ENCODE assay signal across 32 cellular contexts in genomic region chr20:603116-603640, GRCh38. TPM values are rescaled to one million over a fixed set of nuclear protein-coding genes. Genes with fewer than 3 reads are reported as not detected.
DNase-seq lines count a peak whose midpoint lies in the region; ATAC-seq and TF ChIP-seq lines count a peak whose summit lies in the region.
"Had no signal": no experiment of that assay in that cellular context is flagged by ENCODE, and none has a peak within 500 bp of the region (broad histone marks: within the 10 kb centered on the region; RNA-seq: fewer than 3 reads in every experiment).

No MANE protein-coding gene starts in this region.

- peak; percentile 12; the same call in 1 of the 2 replicates for TF ChIP-seq CTCF in OCI-LY3 (IDR thresholded peaks at IDR 0.05; ENCODE audit: low read depth, low read length)
- no peak for TF ChIP-seq CTCF in esophagus muscularis mucosa (IDR thresholded peaks at IDR 0.05)
- TF ChIP-seq CTCF in lung (IDR thresholded peaks at IDR 0.05; ENCODE audit: control extremely low read depth, extremely low read depth), result no peak

- H3K4me3 Mint-ChIP-seq in T-helper 2 cell treated with Interferon-gamma antibody and Interleukin-4, amounts not matched to agents 5 μg/mL and 100 μg/mL, for 36 hours, result no peak overlapping the region
- H3K4me3 Mint-ChIP-seq: activated naive CD8-positive, alpha-beta T cell; dendritic cell treated with granulocyte-macrophage colony-stimulating factor and Interleukin-4, amounts not matched to agents 40 ng/mL and 50 ng/mL, for 4 days had no signal

- WGBS in esophagus muscularis mucosa, result 71% methylated on average over 7 of the region's 8 CpGs
- WGBS in lung, 2 donors, result 73 to 83% methylated on average over 8 of the region's 8 CpGs

- no peak overlapping the region for H2AFZ ChIP-seq in OCI-LY3 (ENCODE audit: low read depth, low read length)

- H3K36me3 Mint-ChIP-seq in T-helper 2 cell treated with Interferon-gamma antibody and Interleukin-4, amounts not matched to agents 5 μg/mL and 100 μg/mL, for 36 hours (ENCODE audit: low read depth), result no peaks in the 10 kb centered on the region
- H3K36me3 Mint-ChIP-seq: activated naive CD8-positive, alpha-beta T cell had no signal

- H3K27me3 Mint-ChIP-seq in T-helper 2 cell treated with Interferon-gamma antibody and Interleukin-4, amounts not matched to agents 5 μg/mL and 100 μg/mL, for 36 hours (ENCODE audit: low read depth), result peaks cover 12% of the 10 kb centered on the region

- DNase-seq in esophagus muscularis mucosa (ENCODE audit: extremely low spot score), result no peak
- DNase-seq in lung (ENCODE audit: low spot score), result no peak
- no peak for DNase-seq in amniotic stem cell (lab: John Stamatoyannopoulos, UW)
- DNase-seq in effector CD8-positive, alpha-beta T cell (lab: John Stamatoyannopoulos, UW), result no peak
- no peak for DNase-seq in T-helper 2 cell treated with Interferon-gamma antibody and Interleukin-4, amounts not matched to agents 5 μg/mL and 100 μg/mL, for 36 hours (ENCODE audit: low spot score)
- DNase-seq: activated CD4-positive, alpha-beta T cell treated with anti-CD3 and anti-CD28 coated beads, Interleukin-2, amount 50 U/mL, for 48 hours; activated CD4-positive, CD25-positive, alpha-beta regulatory T cell; activated CD8-positive, alpha-beta memory T cell treated with anti-CD3 and anti-CD28 coated beads, Interleukin-2, amount 50 U/mL, for 48 hours; C1 segment of cervical spinal cord; Caco-2; central memory CD4-positive, alpha-beta T cell; GOT3; NCI-H1092; NCI-H1930; NCI-H526; small intestine; stimulated activated CD4-positive, alpha-beta T cell treated with anti-CD3 and anti-CD28 coated beads, Interleukin-2, amount 100 ng/mL, for 24 hours; T1000; uterus had no signal

- H3K4me3 ChIP-seq in OCI-LY3 (ENCODE audit: low read length) (no peak overlapping the region), esophagus muscularis mucosa (no peak overlapping the region), lung (no peak overlapping the region), skeletal muscle tissue (ENCODE audit: low read length in 3 of 3) (no peak overlapping the region)
- H3K4me3 ChIP-seq: GM12878, uterus had no signal

- ATAC-seq in lung (ENCODE audit: insufficient read depth, low FRiP score), result no peak
- ATAC-seq: GM12878 had no signal

- no peak overlapping the region for H3K27ac Mint-ChIP-seq in T-helper 2 cell treated with Interferon-gamma antibody and Interleukin-4, amounts not matched to agents 5 μg/mL and 100 μg/mL, for 36 hours
- H3K27ac Mint-ChIP-seq: activated naive CD8-positive, alpha-beta T cell; activated T-helper 2 cell treated with anti-CD3 and anti-CD28 coated beads, Interferon-gamma antibody, Interleukin-2, Interleukin-4, amounts not matched to agents 10 μg/mL and 5 μg/mL and 100 μg/mL, durations not matched to agents 14 hours and 24 hours and 36 hours; dendritic cell treated with granulocyte-macrophage colony-stimulating factor and Interleukin-4, amounts not matched to agents 40 ng/mL and 50 ng/mL, for 4 days; progenitor cell of endocrine pancreas had no signal

- H3K27me3 ChIP-seq in OCI-LY3 (ENCODE audit: low read depth, low read length) (no peaks in the 10 kb centered on the region), esophagus muscularis mucosa (peaks cover 0 to 23% (median under 1%) of the 10 kb centered on the region in 4 donors), lung (ENCODE audit: control insufficient read depth, insufficient read depth) (no peaks in the 10 kb centered on the region), skeletal muscle tissue (ENCODE audit: control insufficient read depth in 3 of 3, insufficient read depth in 3 of 3, low read length in 3 of 3) (peaks cover 1 to 11% (median 5%) of the 10 kb centered on the region in 3 donors)
- H3K27me3 ChIP-seq: uterus had no signal

- H3K9me3 Mint-ChIP-seq in T-helper 2 cell treated with Interferon-gamma antibody and Interleukin-4, amounts not matched to agents 5 μg/mL and 100 μg/mL, for 36 hours, result no peaks in the 10 kb centered on the region
- H3K9me3 Mint-ChIP-seq: activated T-helper 2 cell treated with anti-CD3 and anti-CD28 coated beads, Interferon-gamma antibody, Interleukin-2, Interleukin-4, amounts not matched to agents 10 μg/mL and 5 μg/mL and 100 μg/mL, durations not matched to agents 14 hours and 24 hours and 36 hours; dendritic cell treated with granulocyte-macrophage colony-stimulating factor and Interleukin-4, amounts not matched to agents 40 ng/mL and 50 ng/mL, for 4 days had no signal

- no peak overlapping the region for H3K4me2 ChIP-seq in OCI-LY3 (ENCODE audit: low read length)

- H3K4me1 ChIP-seq in OCI-LY3 (ENCODE audit: low read length), result no peaks in the 10 kb centered on the region
- H3K4me1 ChIP-seq in esophagus muscularis mucosa, result peaks cover 0 to 52% (median 5%) of the 10 kb centered on the region in 4 donors
- peaks cover 0 to 3% of the 10 kb centered on the region in 2 donors for H3K4me1 ChIP-seq in lung (ENCODE audit: control insufficient read depth in 2 of 2, insufficient read depth in 2 of 2, low read length in 2 of 2)
- H3K4me1 ChIP-seq in skeletal muscle tissue (ENCODE audit: control insufficient read depth in 3 of 3, insufficient read depth in 3 of 3, low read length in 3 of 3), result peaks cover 4 to 18% (median 17%) of the 10 kb centered on the region in 3 donors
- H3K4me1 ChIP-seq: uterus had no signal

- H4K20me1 ChIP-seq in OCI-LY3 (ENCODE audit: insufficient read depth, low read length), result no peaks in the 10 kb centered on the region

- H3K9me3 ChIP-seq in OCI-LY3 (ENCODE audit: insufficient read depth, low read length) (no peaks in the 10 kb centered on the region), esophagus muscularis mucosa (no peaks in the 10 kb centered on the region), lung (ENCODE audit: control insufficient read depth in 2 of 2, insufficient read depth in 1 of 2, low read length in 1 of 2) (peaks cover 0 to 2% of the 10 kb centered on the region in 2 donors), skeletal muscle tissue (ENCODE audit: control insufficient read depth in 3 of 3, low read length in 3 of 3) (no peaks in the 10 kb centered on the region)
- H3K9me3 ChIP-seq: Caco-2, uterus had no signal

- TF ChIP-seq POLR2A in esophagus muscularis mucosa (IDR thresholded peaks at IDR 0.05; ENCODE audit: low read depth), result no peak

- H3K36me3 ChIP-seq in OCI-LY3 (replicated peaks; ENCODE audit: low read depth, low read length) (no peaks in the 10 kb centered on the region), esophagus muscularis mucosa (peaks cover 0 to 23% (median 0%) of the 10 kb centered on the region in 4 donors), lung (ENCODE audit: control insufficient read depth in 2 of 2, insufficient read depth in 2 of 2, low read length in 2 of 2) (no peaks in the 10 kb centered on the region), skeletal muscle tissue (ENCODE audit: control insufficient read depth in 3 of 3, insufficient read depth in 3 of 3, low read length in 3 of 3) (no peaks in the 10 kb centered on the region)
- H3K36me3 ChIP-seq: uterus had no signal

- TF ChIP-seq EP300 in esophagus muscularis mucosa (IDR thresholded peaks at IDR 0.05), result no peak

- intact Hi-C loops in esophagus muscularis mucosa (cut with DNase I), result no loop called here

- H3K9ac ChIP-seq in OCI-LY3 (ENCODE audit: low read length) (no peak overlapping the region), skeletal muscle tissue (ENCODE audit: low read depth in 1 of 3, low read length in 3 of 3) (no peak overlapping the region)

- no peaks in the 10 kb centered on the region for H3K79me2 ChIP-seq in OCI-LY3 (ENCODE audit: low read length)

- peaks cover 3% of the 10 kb centered on the region for H3K4me1 Mint-ChIP-seq in T-helper 2 cell treated with Interferon-gamma antibody and Interleukin-4, amounts not matched to agents 5 μg/mL and 100 μg/mL, for 36 hours (ENCODE audit: low read depth)

- H3K27ac ChIP-seq in OCI-LY3 (ENCODE audit: low read length), result no peak overlapping the region
- H3K27ac ChIP-seq in esophagus muscularis mucosa (replicated peaks in 1 of 4), result peak overlapping the region in 3 of 4 donors; percentile 3 to 44 (median 24)
- H3K27ac ChIP-seq in lung (ENCODE audit: low read depth in 1 of 2, low read length in 1 of 2), result peak overlapping the region; percentile 5 to 66
- H3K27ac ChIP-seq in skeletal muscle tissue (ENCODE audit: low read depth, low read length), result peak overlapping the region; percentile 34
- H3K27ac ChIP-seq: HL-60, uterus had no signal

RNA-seq across cellular contexts. Expression of gene TCF15, which starts 6.9 kb away (rescaled TPM):
- total RNA-seq in esophagus muscularis mucosa (1 to 10 TPM; 2.3 to 5.7 (median 3.3) TPM), lung (under 1 TPM in 1 of 2 donors, not detected in 1; 0.82 TPM), skeletal muscle tissue (2.1 TPM)
- under 1 TPM; 0.28 to 0.40 TPM for polyA plus RNA-seq in lung
- total RNA-seq: activated T-helper 2 cell treated with anti-CD3 and anti-CD28 coated beads, Interferon-gamma antibody, Interleukin-2, Interleukin-4, amounts not matched to agents 10 μg/mL and 5 μg/mL and 100 μg/mL, durations not matched to agents 14 hours and 24 hours and 36 hours; astrocyte; Caco-2; GM12878; left lobe of liver; LHCN-M2; mononuclear cell; progenitor cell of endocrine pancreas had no signal
- polyA plus RNA-seq: neural cell had no signal

RNA-seq across cellular contexts. Expression of gene SRXN1, which starts 49.8 kb away (rescaled TPM):
- total RNA-seq in esophagus muscularis mucosa (10 to 100 TPM; 37.0 to 58.2 (median 41.4) TPM), lung (10 to 100 TPM in 1 of 2 donors, 1 to 10 TPM in 1; 6.1 to 32.7 TPM), skeletal muscle tissue (11.0 TPM)
- polyA plus RNA-seq in lung, result 10 to 100 TPM; 17.9 to 47.4 TPM

RNA-seq across cellular contexts. Expression of gene CSNK2A1, which starts 59.6 kb away (rescaled TPM):
- total RNA-seq in esophagus muscularis mucosa (10 to 100 TPM; 41.5 to 69.5 (median 53.6) TPM), lung (100 to 1,000 TPM in 1 of 2 donors, 10 to 100 TPM in 1; 83.5 to 186 TPM), skeletal muscle tissue (112 TPM)
- 10 to 100 TPM; 20.5 to 37.9 TPM for polyA plus RNA-seq in lung
